ENCODE assay signal across 27 cellular contexts in genomic region chr1:216691710-216692109, GRCh38. TPM values are rescaled to one million over a fixed set of nuclear protein-coding genes. Genes with fewer than 3 reads are reported as not detected.
"Had no signal": no experiment of that assay in that cellular context is flagged by ENCODE, and none has a peak within 500 bp of the region (broad histone marks: within the 10 kb centered on the region; RNA-seq: fewer than 3 reads in every experiment).

No MANE protein-coding gene starts in this region.

- FAIRE-seq: islet of Langerhans, pancreas, small intestine had no signal

- DNase-seq: hypothalamus; immature natural killer cell; kidney; left colon; left lung; lower lobe of right lung; mammary epithelial cell; mesenchymal stem cell; naive thymus-derived CD8-positive, alpha-beta T cell; nucleus accumbens; pancreas; posterior cingulate gyrus; retina; right cardiac atrium; sigmoid colon; small intestine; spleen; stimulated activated CD4-positive, alpha-beta T cell treated with anti-CD3 and anti-CD28 coated beads, Interleukin-4, amount 100 ng/mL, for 24 hours; stimulated activated naive CD4-positive, alpha-beta T cell; tibial artery had no signal

- H3K27ac ChIP-seq: left lung, lower lobe of right lung, pancreas, prostate gland, sigmoid colon, spleen, suprapubic skin, thoracic aorta, tibial artery, vagina had no signal

- H3K36me3 ChIP-seq: left lung, lower lobe of right lung, pancreas, prostate gland, sigmoid colon, spleen, suprapubic skin, thoracic aorta, tibial artery, vagina had no signal

- H3K4me3 ChIP-seq: left lung, lower lobe of right lung, pancreas, prostate gland, sigmoid colon, spleen, suprapubic skin, thoracic aorta, tibial artery, vagina had no signal

- H3K4me1 ChIP-seq: left lung, lower lobe of right lung, pancreas, prostate gland, sigmoid colon, spleen, suprapubic skin, tibial artery, vagina had no signal

- H3K27me3 ChIP-seq: left lung, pancreas, sigmoid colon, spleen, suprapubic skin, tibial artery, vagina had no signal

- H3K9me3 ChIP-seq: left lung, lower lobe of right lung, pancreas, prostate gland, sigmoid colon, spleen, suprapubic skin, thoracic aorta, tibial artery, vagina had no signal

- ATAC-seq: left colon; left lung; lower lobe of right lung; naive thymus-derived CD8-positive, alpha-beta T cell; pancreas; right cardiac atrium; stimulated activated effector memory CD8-positive, alpha-beta T cell treated with anti-CD3 and anti-CD28 coated beads, Interleukin-12 subunit alpha, Interleukin-12 subunit beta, amount 100 ng/mL, for 72 hours had no signal

RNA-seq across cellular contexts. Expression of gene ESRRG, which starts 31.5 kb away (rescaled TPM):
- total RNA-seq: naive thymus-derived CD8-positive, alpha-beta T cell; osteoblast; thoracic aorta had no signal
- polyA plus RNA-seq: immature natural killer cell; naive thymus-derived CD8-positive, alpha-beta T cell had no signal
